In the genomic region with DNA sequence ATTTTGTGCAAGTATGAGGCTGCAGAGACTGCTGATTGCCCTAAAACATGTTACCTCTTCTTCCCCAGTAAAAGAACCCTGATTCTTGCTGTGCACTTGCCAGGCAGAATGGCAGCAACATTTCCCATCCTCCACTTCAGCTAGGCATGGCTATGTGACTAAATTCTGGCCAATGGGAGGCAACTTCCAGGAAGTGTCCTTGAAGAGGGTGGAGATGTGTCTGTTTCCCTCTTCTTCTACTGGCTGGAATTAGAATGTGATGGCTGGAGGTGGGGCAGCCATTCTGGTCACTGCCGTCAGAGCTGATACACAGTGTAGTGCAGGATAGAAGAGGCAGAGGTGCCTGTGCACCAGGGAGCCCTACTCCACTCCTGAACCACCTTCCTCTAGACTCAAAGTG, we compare ENCODE assay signal across 26 cellular contexts.
DNase-seq lines count a peak whose midpoint lies in the region; ATAC-seq and TF ChIP-seq lines count a peak whose summit lies in the region.
"Had no signal": no experiment of that assay in that cellular context is flagged by ENCODE, and none has a peak within 500 bp of the region (broad histone marks: within the 10 kb centered on the region; RNA-seq: fewer than 3 reads in every experiment).

No MANE protein-coding gene starts in this region.

- intact Hi-C loops in mammary epithelial cell (cut with micrococcal nuclease), result no loop called here

- peaks cover 4% of the 10 kb centered on the region for H3K36me3 Mint-ChIP-seq in neural crest cell (ENCODE audit: low read depth)
- no peaks in the 10 kb centered on the region for H3K36me3 Mint-ChIP-seq in osteocyte (ENCODE audit: unreplicated experiment)

- H3K4me1 ChIP-seq in mammary epithelial cell (ENCODE audit: insufficient read depth, low read length), result no peaks in the 10 kb centered on the region
- H3K4me1 ChIP-seq: BE2C had no signal

- no peak for ATAC-seq in GM18873 (IDR thresholded peaks at IDR 0.05; ENCODE audit: low FRiP score, unreplicated experiment)
- ATAC-seq: GM12878 had no signal

- H3K27ac ChIP-seq in KOPT-K1 (ENCODE audit: low read depth, low read length, poor library complexity, severe bottlenecking), result peak overlapping the region; percentile 82
- H3K27ac ChIP-seq in mammary epithelial cell (ENCODE audit: insufficient read depth, low read depth, low read length), result no peak overlapping the region

- no peak overlapping the region for H3K4me2 ChIP-seq in mammary epithelial cell (ENCODE audit: insufficient read depth, low read depth, low read length)

- no peaks in the 10 kb centered on the region for H3K27me3 ChIP-seq in mammary epithelial cell (ENCODE audit: insufficient read depth, low read length)
- H3K27me3 ChIP-seq: BE2C, BLaER1 had no signal

- in situ Hi-C loops in mammary epithelial cell (cut with MboI; ENCODE audit: low sequenced_read_pairs in 2 of 2), result no loop called here

- no TSS peak for BruUV-seq in mammary epithelial cell (replicated peaks; lab: Mats Ljungman, UMichigan)

- H3K27me3 Mint-ChIP-seq in neural crest cell (ENCODE audit: low read depth) (no peaks in the 10 kb centered on the region), osteocyte (ENCODE audit: unreplicated experiment) (peaks cover 19% of the 10 kb centered on the region)

- H3K36me3 ChIP-seq in KOPT-K1 (ENCODE audit: insufficient read depth, low read length), result no peaks in the 10 kb centered on the region
- H3K36me3 ChIP-seq in mammary epithelial cell (ENCODE audit: insufficient read depth, low read length), result no peaks in the 10 kb centered on the region
- H3K36me3 ChIP-seq: BE2C, BLaER1 had no signal

- H3K27ac Mint-ChIP-seq in neural crest cell (ENCODE audit: unreplicated experiment), result peak overlapping the region; percentile 72
- H3K27ac Mint-ChIP-seq in osteocyte (ENCODE audit: unreplicated experiment), result no peak overlapping the region
- H3K27ac Mint-ChIP-seq: CD4-positive, alpha-beta memory T cell; CD4-positive, CD25-positive, alpha-beta regulatory T cell; CD8-positive, alpha-beta memory T cell had no signal

- H3K9me3 ChIP-seq in KOPT-K1 (ENCODE audit: insufficient read depth, low read length, poor library complexity, severe bottlenecking) (peaks cover 11% of the 10 kb centered on the region), mammary epithelial cell (replicated peaks; ENCODE audit: insufficient read depth, low read length) (no peaks in the 10 kb centered on the region)
- H3K9me3 ChIP-seq: BE2C had no signal

- no peaks in the 10 kb centered on the region for H3K79me2 ChIP-seq in mammary epithelial cell (ENCODE audit: insufficient read depth, low read length)

- H3K4me3 ChIP-seq in mammary epithelial cell (replicated peaks in 1 of 3; ENCODE audit: insufficient read depth in 1 of 3, low read depth in 2 of 3, low read length in 3 of 3), result no peak overlapping the region
- H3K4me3 ChIP-seq: BLaER1, GM12878 had no signal

- H3K9me3 Mint-ChIP-seq in neural crest cell (peaks cover 5% of the 10 kb centered on the region), osteocyte (ENCODE audit: unreplicated experiment) (peaks cover 4% of the 10 kb centered on the region)

- dilution Hi-C loops in mammary epithelial cell (cut with HindIII; ENCODE audit: low sequenced_read_pairs), result no loop called here

- H3K4me3 Mint-ChIP-seq in neural crest cell (peak overlapping the region; percentile 38), osteocyte (ENCODE audit: unreplicated experiment) (no peak overlapping the region)
- H3K4me3 Mint-ChIP-seq: CD14-positive monocyte; CD4-positive, alpha-beta memory T cell; CD4-positive, CD25-positive, alpha-beta regulatory T cell; CD8-positive, alpha-beta memory T cell had no signal

- TF ChIP-seq CTCF in neural crest cell (conservative IDR thresholded peaks at IDR 0.05), result no peak
- TF ChIP-seq CTCF in osteocyte (IDR thresholded peaks at IDR 0.05), result no peak
- no peak for TF ChIP-seq CTCF in mammary epithelial cell (conservative IDR thresholded peaks at IDR 0.05 in 1 of 2, IDR thresholded peaks at IDR 0.05 in 1 of 2; ENCODE audit: extremely low read depth in 1 of 2, insufficient read depth in 1 of 2, low read depth in 1 of 2, low read length in 2 of 2)

- no peak overlapping the region for H3K9ac ChIP-seq in mammary epithelial cell (ENCODE audit: insufficient read depth, low read length)
- H3K9ac ChIP-seq: BLaER1 had no signal

- DNase-seq in islet precursor cell (peak; percentile 18), neural crest cell (ENCODE audit: low read depth, low spot score) (peak; percentile 10), osteocyte (ENCODE audit: extremely low spot score, unreplicated experiment) (peak; percentile 38), SKM-1 treated with dmso at 0.1 percent for 144 hours (lab: John Stamatoyannopoulos, UW; ENCODE audit: unreplicated experiment) (no peak), mammary epithelial cell (no peak), NOMO-1 treated with dmso at 0.1 percent for 144 hours (lab: John Stamatoyannopoulos, UW; ENCODE audit: unreplicated experiment) (no peak)
- DNase-seq: 8988T; ACHN; BE2C; C1 segment of cervical spinal cord; CD4-positive, alpha-beta memory T cell; CD4-positive, CD25-positive, alpha-beta regulatory T cell; CD8-positive, alpha-beta memory T cell; COR-L47; DMS 273 treated with DMSO at 0.1 percent for 48 hours; DMS153; DMS53; DMS79; DND-41; EL; GDM1 had no signal

- no peak overlapping the region for H2AFZ ChIP-seq in mammary epithelial cell (ENCODE audit: low read depth, low read length)

- 100% methylated on average over 1 of the region's 1 CpG for WGBS in mammary epithelial cell (ENCODE audit: low coverage, missing lambda C conversion rate)

- H3K4me1 Mint-ChIP-seq in neural crest cell, result peaks cover 38% of the 10 kb centered on the region
- no peaks in the 10 kb centered on the region for H3K4me1 Mint-ChIP-seq in osteocyte (ENCODE audit: unreplicated experiment)

- CTCF ChIA-PET in mammary epithelial cell (lab: Charles Lee; ENCODE audit: low non-redundant PET), result no interaction called here

- no peaks in the 10 kb centered on the region for H4K20me1 ChIP-seq in mammary epithelial cell (ENCODE audit: insufficient read depth, low read length)
- H4K20me1 ChIP-seq: BLaER1 had no signal

Comparison
In these comparisons a context has a peak if more than half of its experiments do, and no peak if none do; other contexts are left out.
1. DNase-seq: peak in islet precursor cell (single experiment), neural crest cell (single experiment) and osteocyte (single experiment); none in SKM-1 treated with dmso at 0.1 percent for 144 hours (single experiment), mammary epithelial cell (single experiment) and NOMO-1 treated with dmso at 0.1 percent for 144 hours (single experiment).